12 cellular contexts compared by ENCODE assay signal in genomic region chr20:32505723-32506473, GRCh38.
DNase-seq lines count a peak whose midpoint lies in the region; ATAC-seq and TF ChIP-seq lines count a peak whose summit lies in the region.
"Had no signal": no experiment of that assay in that cellular context is flagged by ENCODE, and none has a peak within 500 bp of the region (broad histone marks: within the 10 kb centered on the region; RNA-seq: fewer than 3 reads in every experiment).

No MANE protein-coding gene starts in this region.

- H3K9me1 ChIP-seq in IMR-90 (ENCODE audit: insufficient read depth, low read length) = peaks cover 8% of the 10 kb centered on the region

- 83% methylated on average over 1 of the region's 8 CpGs; no CpG with 5 or more reads in 1 of the 2 experiments for WGBS in IMR-90 (ENCODE audit: extremely low coverage in 2 of 2, insufficient read length in 1 of 2), 2 experiments
- 63% methylated on average over 8 of the region's 8 CpGs for WGBS in liver

- H3K4ac ChIP-seq in IMR-90 (ENCODE audit: low read depth, low read length) = no peak overlapping the region

- H3K36me3 ChIP-seq in BLaER1 treated with 17β-estradiol and CSF1 and Interleukin-3, amounts not matched to agents 10 nM and 100 nM = peaks cover 0 to 16% (median 5%) of the 10 kb centered on the region in 11 experiments; a peak in 9 of 22 replicates
- H3K36me3 ChIP-seq in IMR-90 (ENCODE audit: control insufficient read depth, insufficient read depth, low read length) (no peaks in the 10 kb centered on the region), liver (ENCODE audit: control insufficient read depth in 4 of 4, insufficient read depth in 3 of 4, low read depth in 1 of 4, low read length in 3 of 4) (no peaks in the 10 kb centered on the region)

- no peaks in the 10 kb centered on the region for H3K27me3 ChIP-seq in BLaER1 treated with 17β-estradiol and CSF1 and Interleukin-3, amounts not matched to agents 10 nM and 100 nM
- H3K27me3 ChIP-seq in IMR-90 (ENCODE audit: control insufficient read depth, insufficient read depth, low read length) = no peaks in the 10 kb centered on the region
- no peaks in the 10 kb centered on the region for H3K27me3 ChIP-seq in liver (ENCODE audit: control insufficient read depth in 4 of 4, insufficient read depth in 4 of 4, low read length in 3 of 4)

- H3K27me3 Mint-ChIP-seq in T-cell = no peaks in the 10 kb centered on the region
- H3K27me3 Mint-ChIP-seq in osteocyte (ENCODE audit: unreplicated experiment) = no peaks in the 10 kb centered on the region

- H3K4me1 Mint-ChIP-seq in T-cell = peaks cover 62 to 72% (median 68%) of the 10 kb centered on the region in 3 donors
- H3K4me1 Mint-ChIP-seq in osteocyte (ENCODE audit: unreplicated experiment) = peaks cover 10% of the 10 kb centered on the region

- H3K14ac ChIP-seq in IMR-90 (replicated peaks; ENCODE audit: low read depth, low read length) = no peak overlapping the region

- BruUV-seq in IMR-90 (replicated peaks; lab: Mats Ljungman, UMichigan) = no TSS peak

- no peak for TF ChIP-seq RAD21 in IMR-90 (IDR thresholded peaks at IDR 0.05; ENCODE audit: low read length)
- peak; percentile 47 to 58 for TF ChIP-seq RAD21 in liver (IDR thresholded peaks at IDR 0.05)

- no peak overlapping the region for H2BK20ac ChIP-seq in IMR-90 (ENCODE audit: low read depth, low read length)

- DNase-seq in IMR-90 (no peak), T-cell (no peak), NCI-H187 (lab: John Stamatoyannopoulos, UW) (no peak), osteocyte (ENCODE audit: extremely low spot score, unreplicated experiment) (no peak)
- DNase-seq in stimulated activated CD8-positive, alpha-beta memory T cell treated with anti-CD3 and anti-CD28 coated beads, Interleukin-4, amount 100 ng/mL, for 48 hours = no peak
- DNase-seq: activated CD4-positive, CD25-positive, alpha-beta regulatory T cell treated with anti-CD3 and anti-CD28 coated beads, Interleukin-2, amount 50 U/mL, for 72 hours; central memory CD4-positive, alpha-beta T cell; hypothalamus; NCI-H2107 had no signal

- no peak overlapping the region for H2BK5ac ChIP-seq in IMR-90 (ENCODE audit: low read depth, low read length, poor library complexity, severe bottlenecking)

- H4K20me1 ChIP-seq in BLaER1 treated with 17β-estradiol and CSF1 and Interleukin-3, amounts not matched to agents 10 nM and 100 nM = peaks cover 0 to 14% (median 0%) of the 10 kb centered on the region in 11 experiments; a peak in 4 of 22 replicates
- no peaks in the 10 kb centered on the region for H4K20me1 ChIP-seq in IMR-90 (ENCODE audit: insufficient read depth, low read length)

- H3K9me3 Mint-ChIP-seq in T-cell (no peaks in the 10 kb centered on the region), osteocyte (ENCODE audit: unreplicated experiment) (no peaks in the 10 kb centered on the region)

- intact Hi-C loops in IMR-90 (cut with micrococcal nuclease) = loop anchor here (10.0 kb wide), 1 partner anchor 259 kb away; the partner anchor contains the start of gene DNMT3B

- H2AFZ ChIP-seq in IMR-90 (replicated peaks; ENCODE audit: low read length, poor library complexity) = no peak overlapping the region

- TF ChIP-seq POLR2A in IMR-90 (IDR thresholded peaks at IDR 0.05; ENCODE audit: low read depth, low read length) = no peak

- POLR2A ChIA-PET in IMR-90 (lab: Charles Lee; ENCODE audit: unreplicated experiment) (no interaction called here), T-cell (lab: Charles Lee) (no interaction called here)

- no peaks in the 10 kb centered on the region; a peak in 1 of 4 replicates for H3K79me1 ChIP-seq in IMR-90 (ENCODE audit: low read depth in 1 of 2, low read length in 2 of 2)

- peak overlapping the region in 10 of 11 experiments; percentile 37 to 92 (median 87); a peak in 19 of 22 replicates for H3K27ac ChIP-seq in BLaER1 treated with 17β-estradiol and CSF1 and Interleukin-3, amounts not matched to agents 10 nM and 100 nM
- H3K27ac ChIP-seq in IMR-90 (ENCODE audit: insufficient read depth, low read length) (no peak overlapping the region), liver (ENCODE audit: low read depth in 1 of 2, low read length in 2 of 2) (peak overlapping the region; percentile 77 to 81)

- H2BK120ac ChIP-seq in IMR-90 (ENCODE audit: low read depth, low read length) = no peak overlapping the region

- no peak overlapping the region for H2BK15ac ChIP-seq in IMR-90 (ENCODE audit: low read depth, low read length)

- H3K9ac ChIP-seq in BLaER1 treated with 17β-estradiol and CSF1 and Interleukin-3, amounts not matched to agents 10 nM and 100 nM = peak overlapping the region in 8 of 11 experiments; percentile 58 to 85 (median 78); a peak in 15 of 22 replicates
- H3K9ac ChIP-seq in IMR-90 (ENCODE audit: low read depth, low read length) (no peak overlapping the region), liver (ENCODE audit: low read depth in 1 of 2, low read length in 2 of 2) (no peak overlapping the region)

- H3K4me1 ChIP-seq in BLaER1 treated with 17β-estradiol and CSF1 and Interleukin-3, amounts not matched to agents 10 nM and 100 nM = peaks cover 58 to 94% (median 69%) of the 10 kb centered on the region in 10 experiments
- H3K4me1 ChIP-seq in IMR-90 (ENCODE audit: control insufficient read depth, insufficient read depth, low read length) = peaks cover 2% of the 10 kb centered on the region; the same call in 1 of the 2 replicates
- H3K4me1 ChIP-seq in liver (ENCODE audit: control insufficient read depth in 4 of 4, insufficient read depth in 4 of 4, low read length in 3 of 4) = peaks cover 2 to 10% (median 4%) of the 10 kb centered on the region in 4 donors

- no peak overlapping the region for H3K4me3 ChIP-seq in BLaER1 treated with 17β-estradiol and CSF1 and Interleukin-3, amounts not matched to agents 10 nM and 100 nM
- no peak overlapping the region for H3K4me3 ChIP-seq in IMR-90 (ENCODE audit: insufficient read depth, low read depth, low read length)
- H3K4me3 ChIP-seq in liver (ENCODE audit: low read depth in 1 of 3, low read length in 3 of 3) = no peak overlapping the region

- H3K4me3 Mint-ChIP-seq in T-cell (no peak overlapping the region), osteocyte (ENCODE audit: unreplicated experiment) (no peak overlapping the region)

- H2AK5ac ChIP-seq in IMR-90 (ENCODE audit: low read depth, low read length) = no peak overlapping the region

- H2AK9ac ChIP-seq in IMR-90 (replicated peaks; ENCODE audit: low read depth, low read length, poor library complexity) = no peak overlapping the region

- H3K9me3 ChIP-seq in BLaER1 treated with 17β-estradiol and CSF1 and Interleukin-3, amounts not matched to agents 10 nM and 100 nM (replicated peaks in 1 of 11) = peaks cover 0 to 14% (median 8%) of the 10 kb centered on the region in 11 experiments; a peak in 10 of 22 replicates
- H3K9me3 ChIP-seq in IMR-90 (ENCODE audit: control insufficient read depth, insufficient read depth, low read length) (no peaks in the 10 kb centered on the region), liver (ENCODE audit: control insufficient read depth in 4 of 4, low read length in 3 of 4) (no peaks in the 10 kb centered on the region)

- peaks cover 31% of the 10 kb centered on the region for H3K36me3 Mint-ChIP-seq in T-cell
- H3K36me3 Mint-ChIP-seq in osteocyte (ENCODE audit: unreplicated experiment) = peaks cover 11% of the 10 kb centered on the region

- peak overlapping the region; percentile 82 to 83 for H3K27ac Mint-ChIP-seq in T-cell
- no peak overlapping the region for H3K27ac Mint-ChIP-seq in osteocyte (ENCODE audit: unreplicated experiment)

- no peak overlapping the region for H4K5ac ChIP-seq in IMR-90 (ENCODE audit: low read depth, low read length)

- H3K23ac ChIP-seq in IMR-90 (ENCODE audit: low read depth, low read length) = no peak overlapping the region

- no peak for ATAC-seq in IMR-90 (ENCODE audit: low read depth)
- no peak for ATAC-seq in T-cell (replicated peaks in 1 of 4)
- no peak for ATAC-seq in GM21717 (IDR thresholded peaks at IDR 0.05; ENCODE audit: unreplicated experiment)

- H3K18ac ChIP-seq in IMR-90 (ENCODE audit: low read depth, low read length) = no peak overlapping the region

- in situ Hi-C loops in IMR-90 (cut with MboI; ENCODE audit: low sequenced_read_pairs) = no loop called here

- peak overlapping the region; percentile 63 to 95 (median 89) for H3K4me2 ChIP-seq in BLaER1 treated with 17β-estradiol and CSF1 and Interleukin-3, amounts not matched to agents 10 nM and 100 nM
- no peak overlapping the region for H3K4me2 ChIP-seq in IMR-90 (ENCODE audit: low read depth, low read length)

- dilution Hi-C loops in IMR-90 (cut with HindIII; ENCODE audit: low sequenced_read_pairs, unreplicated experiment) = no loop called here

- no peak overlapping the region for H4K91ac ChIP-seq in IMR-90 (ENCODE audit: insufficient read depth, low read depth, low read length)

- no peak overlapping the region for H3K56ac ChIP-seq in IMR-90 (ENCODE audit: extremely low read depth, insufficient read depth, low read length)

- TF ChIP-seq CTCF in IMR-90 (conservative IDR thresholded peaks at IDR 0.05; ENCODE audit: low read depth, low read length) (no peak), liver (IDR thresholded peaks at IDR 0.05; ENCODE audit: low read depth, low read length, missing input control) (no peak), osteocyte (IDR thresholded peaks at IDR 0.05) (no peak)

- CTCF ChIA-PET in IMR-90 (lab: Yijun Ruan, JAX) = no interaction called here
- CTCF ChIA-PET in T-cell (lab: Charles Lee) = interaction anchor here in 1 of 2 donors (1.2 kb wide), 1 partner anchor 272 kb away, joined by 3 read pairs; no protein-coding TSS in a partner anchor

- no peak overlapping the region for H4K8ac ChIP-seq in IMR-90 (ENCODE audit: low read depth in 2 of 2, low read length in 2 of 2)

TF ChIP-seq in IMR-90, 13 proteins besides CTCF, POLR2A, EP300 and RAD21:
- TF ChIP-seq BHLHE40 (IDR thresholded peaks at IDR 0.05; ENCODE audit: low read depth, low read length) (no peak), CEBPB (IDR thresholded peaks at IDR 0.05; ENCODE audit: low read depth, low read length) (peak; percentile 53)

TF ChIP-seq in liver, 16 proteins besides CTCF, POLR2A, EP300 and RAD21 (continues in another document):
- TF ChIP-seq EGR1 (IDR thresholded peaks at IDR 0.05; ENCODE audit: low read depth in 2 of 2) (peak in 1 of 2 donors; percentile 43), YY1 (IDR thresholded peaks at IDR 0.05) (peak; percentile 48), NR2F2 (IDR thresholded peaks at IDR 0.05) (no peak), SP1 (IDR thresholded peaks at IDR 0.05) (peak; percentile 83), TAF1 (conservative IDR thresholded peaks at IDR 0.05) (no peak), ATF3 (IDR thresholded peaks at IDR 0.05) (peak; percentile 82), GABPA (IDR thresholded peaks at IDR 0.05 in 1 of 2, conservative IDR thresholded peaks at IDR 0.05 in 1 of 2) (peak in 1 of 2 donors; percentile 64), HNF4A (conservative IDR thresholded peaks at IDR 0.05) (peak; percentile 86 to 89)
- TF ChIP-seq, protein P1, sequence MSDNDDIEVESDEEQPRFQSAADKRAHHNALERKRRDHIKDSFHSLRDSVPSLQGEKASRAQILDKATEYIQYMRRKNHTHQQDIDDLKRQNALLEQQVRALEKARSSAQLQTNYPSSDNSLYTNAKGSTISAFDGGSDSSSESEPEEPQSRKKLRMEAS (IDR thresholded peaks at IDR 0.05) = peak; percentile 85

Comparison
In these comparisons a context has a peak if more than half of its experiments do, and no peak if none do; other contexts are left out.
1. H3K9ac ChIP-seq: peak in BLaER1 treated with 17β-estradiol and CSF1 and Interleukin-3, amounts not matched to agents 10 nM and 100 nM (8 of 11); none in IMR-90 (single experiment) and liver (0 of 2).